Comparison of ENCODE assay signal across 17 cellular contexts in the genomic region with DNA sequence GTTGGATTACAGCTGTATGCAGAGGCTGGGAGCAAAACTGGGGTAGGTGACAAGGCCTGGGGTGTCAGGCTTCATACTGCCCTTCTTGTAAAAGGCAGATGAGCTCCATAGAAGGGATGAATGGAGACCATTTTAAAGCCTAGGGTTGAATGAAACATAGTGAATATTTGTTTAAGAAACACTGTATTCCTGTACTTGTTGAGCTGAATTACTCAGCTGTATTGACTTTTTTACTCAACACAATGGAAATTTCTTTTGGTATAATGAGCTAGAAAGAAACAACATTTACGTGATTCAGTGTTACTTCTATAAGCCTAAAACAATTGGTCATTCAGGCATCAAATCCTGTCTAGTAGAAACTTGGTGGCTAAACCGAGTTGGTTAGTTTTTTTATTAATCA. TPM values are rescaled to one million over a fixed set of nuclear protein-coding genes. Genes with fewer than 3 reads are reported as not detected.
DNase-seq lines count a peak whose midpoint lies in the region; ATAC-seq and TF ChIP-seq lines count a peak whose summit lies in the region.
"Had no signal": no experiment of that assay in that cellular context is flagged by ENCODE, and none has a peak within 500 bp of the region (broad histone marks: within the 10 kb centered on the region; RNA-seq: fewer than 3 reads in every experiment).

No MANE protein-coding gene starts in this region.

- peak overlapping the region; percentile 24 for H3K4me3 Mint-ChIP-seq in activated T-cell treated with anti-CD3 and anti-CD28 coated beads, Interleukin-2, amount 50 U/mL, for 24 hours
- no peak overlapping the region for H3K4me3 Mint-ChIP-seq in activated naive CD8-positive, alpha-beta T cell treated with anti-CD3 and anti-CD28 coated beads, Interleukin-2, amount 10 ng/mL, durations not matched to agents 7 days and 5 days
- H3K4me3 Mint-ChIP-seq: CD8-positive, alpha-beta memory T cell had no signal

- TF ChIP-seq POLR2A in spleen (IDR thresholded peaks at IDR 0.05): no peak

- POLR2A ChIA-PET in PC-3 (lab: Charles Lee; ENCODE audit: unreplicated experiment): interaction anchor here (0.6 kb wide), 1 partner anchor 467 kb away, joined by 3 read pairs; no protein-coding TSS in a partner anchor
- POLR2A ChIA-PET in activated naive CD8-positive, alpha-beta T cell treated with anti-CD3 and anti-CD28 coated beads, Interleukin-2, amount 10 ng/mL, durations not matched to agents 7 days and 5 days (lab: Charles Lee): interaction anchor here (4.5 kb wide), 1 partner anchor 13 kb away, joined by 29 read pairs; a partner anchor contains a TSS

- H3F3A ChIP-seq in PC-3 (ENCODE audit: low read length, unreplicated experiment): no peaks in the 10 kb centered on the region

- H3K4me1 ChIP-seq in PC-3 (ENCODE audit: insufficient read depth, low read length): no peaks in the 10 kb centered on the region
- peaks cover 0 to 19% (median 5%) of the 10 kb centered on the region in 6 donors for H3K4me1 ChIP-seq in spleen

- no peaks in the 10 kb centered on the region for H3K9me2 ChIP-seq in PC-3 (replicated peaks; ENCODE audit: low read length)

- H3K79me2 ChIP-seq in PC-3 (ENCODE audit: low read length): no peaks in the 10 kb centered on the region

- H3K4me2 ChIP-seq in PC-3 (ENCODE audit: low read length): no peak overlapping the region
- H3K4me2 ChIP-seq: BLaER1 treated with 17β-estradiol and CSF1 and Interleukin-3, amounts not matched to agents 10 nM and 100 nM had no signal

- H3K27me3 Mint-ChIP-seq in activated T-cell treated with anti-CD3 and anti-CD28 coated beads, Interleukin-2, amount 50 U/mL, for 24 hours: no peaks in the 10 kb centered on the region
- H3K27me3 Mint-ChIP-seq in activated naive CD8-positive, alpha-beta T cell treated with anti-CD3 and anti-CD28 coated beads, Interleukin-2, amount 10 ng/mL, durations not matched to agents 7 days and 5 days: no peaks in the 10 kb centered on the region
- H3K27me3 Mint-ChIP-seq: CD8-positive, alpha-beta memory T cell had no signal

- peaks cover 41% of the 10 kb centered on the region for H3K36me3 ChIP-seq in PC-3 (ENCODE audit: low read depth, low read length)
- peaks cover 0 to 100% (median 67%) of the 10 kb centered on the region in 6 donors for H3K36me3 ChIP-seq in spleen

- 65 to 82% (median 74%) methylated on average over 2 of the region's 2 CpGs for WGBS in spleen, 5 donors

- BruUV-seq in PC-3 (replicated peaks; lab: Mats Ljungman, UMichigan): no TSS peak

- no peak for TF ChIP-seq CTCF in PC-3 (conservative IDR thresholded peaks at IDR 0.05; ENCODE audit: low read depth, low read length)
- TF ChIP-seq CTCF in spleen (IDR thresholded peaks at IDR 0.05 in 8 of 11, conservative IDR thresholded peaks at IDR 0.05 in 3 of 11): no peak

- H3K27ac ChIP-seq in PC-3 (ENCODE audit: low read length) (no peak overlapping the region), spleen (no peak overlapping the region)
- H3K27ac ChIP-seq: BLaER1 treated with 17β-estradiol and CSF1 and Interleukin-3, amounts not matched to agents 10 nM and 100 nM; Peyer's patch had no signal

- intact Hi-C loops in PC-3 (cut with micrococcal nuclease) (no loop called here), spleen (cut with DNase I; ENCODE audit: low total_unique reads) (no loop called here)

- no peak for DNase-seq in activated T-cell treated with anti-CD3 and anti-CD28 coated beads, Interleukin-2, amount 50 U/mL, for 24 hours
- no peak for DNase-seq in activated T-cell treated with anti-CD3 and anti-CD28 coated beads, Interleukin-2, amount 50 U/mL, for 1 hour
- no peak for DNase-seq in PC-3
- DNase-seq in activated naive CD8-positive, alpha-beta T cell treated with anti-CD3 and anti-CD28 coated beads, Interleukin-2, amount 10 ng/mL, durations not matched to agents 7 days and 5 days: no peak
- no peak for DNase-seq in stimulated activated naive CD8-positive, alpha-beta T cell treated with anti-CD3 and anti-CD28 coated beads, Interleukin-15, Interleukin-2, amounts not matched to agents 100 U/mL and 50 U/mL, for 24 hours
- DNase-seq in RPMI8226: no peak
- DNase-seq in spleen: no peak
- DNase-seq: CD8-positive, alpha-beta memory T cell; KG1; NCI-H1105 treated with DMSO at 0.1 percent for 48 hours; NCI-H1694; NCI-H2081 treated with DMSO at 0.1 percent for 48 hours; NCI-H446 treated with DMSO at 0.1 percent for 48 hours; Peyer's patch had no signal

- peak overlapping the region; percentile 97 for H3K27ac Mint-ChIP-seq in activated T-cell treated with anti-CD3 and anti-CD28 coated beads, Interleukin-2, amount 50 U/mL, for 24 hours
- peak overlapping the region; percentile 21 for H3K27ac Mint-ChIP-seq in activated naive CD8-positive, alpha-beta T cell treated with anti-CD3 and anti-CD28 coated beads, Interleukin-2, amount 10 ng/mL, durations not matched to agents 7 days and 5 days

- H3K9ac ChIP-seq in PC-3 (ENCODE audit: low read length): no peak overlapping the region
- H3K9ac ChIP-seq: BLaER1 treated with 17β-estradiol and CSF1 and Interleukin-3, amounts not matched to agents 10 nM and 100 nM had no signal

- H3K36me3 Mint-ChIP-seq in activated T-cell treated with anti-CD3 and anti-CD28 coated beads, Interleukin-2, amount 50 U/mL, for 24 hours (ENCODE audit: low read depth): peaks cover 95% of the 10 kb centered on the region
- H3K36me3 Mint-ChIP-seq in activated naive CD8-positive, alpha-beta T cell treated with anti-CD3 and anti-CD28 coated beads, Interleukin-2, amount 10 ng/mL, durations not matched to agents 7 days and 5 days: peaks cover 32% of the 10 kb centered on the region

- no peak overlapping the region for H2AFZ ChIP-seq in PC-3 (ENCODE audit: low read length)

- no peaks in the 10 kb centered on the region for H3K9me3 Mint-ChIP-seq in activated T-cell treated with anti-CD3 and anti-CD28 coated beads, Interleukin-2, amount 50 U/mL, for 24 hours
- no peaks in the 10 kb centered on the region for H3K9me3 Mint-ChIP-seq in activated naive CD8-positive, alpha-beta T cell treated with anti-CD3 and anti-CD28 coated beads, Interleukin-2, amount 10 ng/mL, durations not matched to agents 7 days and 5 days
- H3K9me3 Mint-ChIP-seq: CD8-positive, alpha-beta memory T cell had no signal

- no peaks in the 10 kb centered on the region for H3K9me3 ChIP-seq in PC-3 (ENCODE audit: low read length)
- no peaks in the 10 kb centered on the region for H3K9me3 ChIP-seq in spleen
- H3K9me3 ChIP-seq: BLaER1 treated with 17β-estradiol and CSF1 and Interleukin-3, amounts not matched to agents 10 nM and 100 nM; Peyer's patch had no signal

- CTCF ChIA-PET in PC-3 (lab: Charles Lee): no interaction called here

- H3K27me3 ChIP-seq in PC-3 (ENCODE audit: low read length) (no peaks in the 10 kb centered on the region), spleen (replicated peaks in 1 of 7) (no peaks in the 10 kb centered on the region)
- H3K27me3 ChIP-seq: BLaER1 treated with 17β-estradiol and CSF1 and Interleukin-3, amounts not matched to agents 10 nM and 100 nM; Peyer's patch had no signal

- H3K4me3 ChIP-seq in PC-3 (ENCODE audit: low read length) (no peak overlapping the region), spleen (no peak overlapping the region)
- H3K4me3 ChIP-seq: BLaER1 treated with 17β-estradiol and CSF1 and Interleukin-3, amounts not matched to agents 10 nM and 100 nM; Peyer's patch had no signal

- peak; percentile 77 for ATAC-seq in PC-3
- no peak for ATAC-seq in activated naive CD8-positive, alpha-beta T cell treated with anti-CD3 and anti-CD28 coated beads, Interleukin-2, amount 10 ng/mL, durations not matched to agents 7 days and 5 days (ENCODE audit: low read depth)
- ATAC-seq in stimulated activated naive CD8-positive, alpha-beta T cell treated with anti-CD3 and anti-CD28 coated beads, Interleukin-15, Interleukin-2, amounts not matched to agents 100 U/mL and 50 U/mL, for 24 hours: peak; percentile 20
- ATAC-seq: HepG2, Right ventricle myocardium inferior had no signal

- H4K20me1 ChIP-seq in PC-3 (ENCODE audit: low read length): no peaks in the 10 kb centered on the region

- H3K4me1 Mint-ChIP-seq in activated T-cell treated with anti-CD3 and anti-CD28 coated beads, Interleukin-2, amount 50 U/mL, for 24 hours (ENCODE audit: low read depth): peaks cover 69% of the 10 kb centered on the region
- peaks cover 18% of the 10 kb centered on the region for H3K4me1 Mint-ChIP-seq in activated naive CD8-positive, alpha-beta T cell treated with anti-CD3 and anti-CD28 coated beads, Interleukin-2, amount 10 ng/mL, durations not matched to agents 7 days and 5 days

RNA-seq across cellular contexts. Expression of a gene that starts 14.1 kb away (rescaled TPM):
- total RNA-seq in PC-3 (2014; rRNA removed): 27.8 and 34.2 TPM in 2 replicates
- total RNA-seq in activated naive CD8-positive, alpha-beta T cell treated with anti-CD3 and anti-CD28 coated beads, Interleukin-2, amount 10 ng/mL, durations not matched to agents 7 days and 5 days: 10 to 100 TPM; 52.1 to 54.4 TPM
- 10 to 100 TPM; 27.9 to 46.0 (median 34.9) TPM for total RNA-seq in spleen
- polyA plus RNA-seq in spleen: 1 to 10 TPM; 7.2 to 9.1 (median 8.5) TPM

RNA-seq across cellular contexts. Expression of a gene that starts 35.9 kb away (rescaled TPM):
- total RNA-seq in PC-3 (2014; rRNA removed) (0.15 and 0.17 TPM in 2 replicates), spleen (1 to 10 TPM in 3 of 7 donors, under 1 TPM in 3, not detected in 1; 0.26 to 2.2 (median 0.95) TPM)
- total RNA-seq in activated naive CD8-positive, alpha-beta T cell treated with anti-CD3 and anti-CD28 coated beads, Interleukin-2, amount 10 ng/mL, durations not matched to agents 7 days and 5 days: under 1 TPM; 0.28 to 0.34 TPM
- under 1 TPM; 0.23 to 0.35 (median 0.26) TPM for polyA plus RNA-seq in spleen
- polyA plus RNA-seq: CD8-positive, alpha-beta memory T cell had no signal

RNA-seq across cellular contexts. Expression of a gene that starts 55.3 kb away (rescaled TPM):
- total RNA-seq in PC-3 (2014; rRNA removed) (13.9 and 15.8 TPM in 2 replicates), spleen (10 to 100 TPM in 1 of 7 donors, 1 to 10 TPM in 6; 4.3 to 10.9 (median 7.5) TPM)
- total RNA-seq in activated naive CD8-positive, alpha-beta T cell treated with anti-CD3 and anti-CD28 coated beads, Interleukin-2, amount 10 ng/mL, durations not matched to agents 7 days and 5 days: 1 to 10 TPM; 3.8 to 4.1 TPM
- 1 to 10 TPM; 1.9 to 4.1 (median 3.3) TPM for polyA plus RNA-seq in spleen
